ENCODE assay signal across 1 cellular context in genomic region chr19:17486545-17486944, GRCh38.
TF ChIP-seq lines count a peak whose summit lies in the region.

No MANE protein-coding gene starts in this region.

TF ChIP-seq in HepG2, 621 proteins besides CTCF, POLR2A, EP300 and RAD21:
- TF ChIP-seq CBX2 (IDR thresholded peaks at IDR 0.05; ENCODE audit: low read depth, low read length) (no peak), CBX2 (CRISPR knock-in tag; IDR thresholded peaks at IDR 0.05; ENCODE audit: low read depth) (no peak), KLF9 (CRISPR knock-in tag; IDR thresholded peaks at IDR 0.05; ENCODE audit: low read depth) (no peak), ARNT2 (CRISPR knock-in tag; IDR thresholded peaks at IDR 0.05; ENCODE audit: low read depth) (no peak), TCF7 (IDR thresholded peaks at IDR 0.05; ENCODE audit: low read depth) (no peak), ZNF510 (CRISPR knock-in tag; IDR thresholded peaks at IDR 0.05; ENCODE audit: low read depth) (no peak), ZNF367 (CRISPR knock-in tag; IDR thresholded peaks at IDR 0.05; ENCODE audit: borderline replicate concordance) (no peak), SRSF4 (IDR thresholded peaks at IDR 0.05; ENCODE audit: low read depth, low read length, poor library complexity, severe bottlenecking) (no peak), KAT8 (CRISPR knock-in tag; IDR thresholded peaks at IDR 0.05) (no peak), MAZ (IDR thresholded peaks at IDR 0.05; ENCODE audit: borderline replicate concordance, low read depth, low read length) (no peak), MAZ (CRISPR knock-in tag; IDR thresholded peaks at IDR 0.05; ENCODE audit: low read depth) (no peak), ZFP91 (CRISPR knock-in tag; IDR thresholded peaks at IDR 0.05; ENCODE audit: borderline replicate concordance) (no peak), AGO2 (optimal IDR thresholded peaks at IDR 0.05; ENCODE audit: low read depth, low read length) (peak; percentile 55), ARNT (IDR thresholded peaks at IDR 0.05) (no peak), ZFP36L2 (CRISPR knock-in tag; IDR thresholded peaks at IDR 0.05) (no peak), NFE2 (CRISPR knock-in tag; IDR thresholded peaks at IDR 0.05) (no peak), POGZ (CRISPR knock-in tag; IDR thresholded peaks at IDR 0.05) (no peak)
- TF ChIP-seq, protein P1, sequence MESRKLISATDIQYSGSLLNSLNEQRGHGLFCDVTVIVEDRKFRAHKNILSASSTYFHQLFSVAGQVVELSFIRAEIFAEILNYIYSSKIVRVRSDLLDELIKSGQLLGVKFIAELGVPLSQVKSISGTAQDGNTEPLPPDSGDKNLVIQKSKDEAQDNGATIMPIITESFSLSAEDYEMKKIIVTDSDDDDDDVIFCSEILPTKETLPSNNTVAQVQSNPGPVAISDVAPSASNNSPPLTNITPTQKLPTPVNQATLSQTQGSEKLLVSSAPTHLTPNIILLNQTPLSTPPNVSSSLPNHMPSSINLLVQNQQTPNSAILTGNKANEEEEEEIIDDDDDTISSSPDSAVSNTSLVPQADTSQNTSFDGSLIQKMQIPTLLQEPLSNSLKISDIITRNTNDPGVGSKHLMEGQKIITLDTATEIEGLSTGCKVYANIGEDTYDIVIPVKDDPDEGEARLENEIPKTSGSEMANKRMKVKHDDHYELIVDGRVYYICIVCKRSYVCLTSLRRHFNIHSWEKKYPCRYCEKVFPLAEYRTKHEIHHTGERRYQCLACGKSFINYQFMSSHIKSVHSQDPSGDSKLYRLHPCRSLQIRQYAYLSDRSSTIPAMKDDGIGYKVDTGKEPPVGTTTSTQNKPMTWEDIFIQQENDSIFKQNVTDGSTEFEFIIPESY (CRISPR knock-in tag; IDR thresholded peaks at IDR 0.05) = peak; percentile 53; the same call in 1 of the 2 replicates
